Comparison of ENCODE assay signal across 25 cellular contexts in genomic region chr6:132079286-132079685, GRCh38.
"Had no signal": no experiment of that assay in that cellular context is flagged by ENCODE, and none has a peak within 500 bp of the region (broad histone marks: within the 10 kb centered on the region; RNA-seq: fewer than 3 reads in every experiment).

No MANE protein-coding gene starts in this region.

- ATAC-seq: stimulated activated effector memory CD8-positive, alpha-beta T cell treated with anti-CD3 and anti-CD28 coated beads, Interleukin-12 subunit alpha, Interleukin-12 subunit beta, amount 100 ng/mL, for 72 hours; stimulated activated memory B cell treated with anti-CD40 and anti-IgM and Interleukin-4, amounts not matched to agents 10 μg/mL and 1 μg/mL and 100 μg/mL, for 72 hours; stimulated activated naive B cell treated with anti-CD40 and anti-IgM and Interleukin-4, amounts not matched to agents 10 μg/mL and 1 μg/mL and 100 μg/mL, for 72 hours; stimulated activated naive CD8-positive, alpha-beta T cell treated with anti-CD3 and anti-CD28 coated beads, Interleukin-15, amount 100 ng/mL, for 72 hours; stimulated activated naive CD8-positive, alpha-beta T cell treated with anti-CD3 and anti-CD28 coated beads, Interleukin-15, Interleukin-2, amounts not matched to agents 100 U/mL and 50 U/mL, for 24 hours; upper lobe of right lung had no signal

- H3K4me3 ChIP-seq: stomach, suprapubic skin, testis, thoracic aorta, thyroid gland, tibial artery, tibial nerve, transverse colon, upper lobe of left lung, upper lobe of right lung, uterus, vagina had no signal

- H3K27me3 ChIP-seq: stomach, suprapubic skin, testis, thyroid gland, tibial artery, tibial nerve, transverse colon, upper lobe of left lung, upper lobe of right lung, uterus, vagina had no signal

- H3K9me3 ChIP-seq: stomach, suprapubic skin, testis, thoracic aorta, thyroid gland, tibial artery, tibial nerve, transverse colon, upper lobe of left lung, upper lobe of right lung, uterus, vagina had no signal

- DNase-seq: stimulated activated CD4-positive, alpha-beta T cell treated with anti-CD3 and anti-CD28 coated beads, Interleukin-2, amount 100 ng/mL, for 48 hours; stimulated activated CD4-positive, alpha-beta T cell treated with anti-CD3 and anti-CD28 coated beads, Interleukin-4, amount 100 ng/mL, for 1 hour; stimulated activated CD4-positive, alpha-beta T cell treated with anti-CD3 and anti-CD28 coated beads, Interleukin-4, amount 100 ng/mL, for 24 hours; stimulated activated CD4-positive, alpha-beta T cell treated with anti-CD3 and anti-CD28 coated beads, Interleukin-4, amount 100 ng/mL, for 4 hours; stimulated activated CD8-positive, alpha-beta memory T cell treated with anti-CD3 and anti-CD28 coated beads, Interleukin-4, amount 100 ng/mL, for 48 hours; stimulated activated naive B cell treated with anti-CD40 and anti-IgM and Interleukin-4, amounts not matched to agents 10 μg/mL and 1 μg/mL and 100 μg/mL, for 72 hours; stimulated activated naive CD4-positive, alpha-beta T cell; stimulated activated naive CD4-positive, alpha-beta T cell treated with Interleukin-2 at 50 U/mL for 16 hours; stimulated activated naive CD8-positive, alpha-beta T cell treated with anti-CD3 and anti-CD28 coated beads, Interleukin-15, amount 100 ng/mL, for 72 hours; stimulated activated naive CD8-positive, alpha-beta T cell treated with anti-CD3 and anti-CD28 coated beads, Interleukin-15, Interleukin-2, amounts not matched to agents 100 U/mL and 50 U/mL, for 24 hours; stomach; substantia nigra; testis; thyroid gland; tibial artery; transverse colon; upper lobe of right lung; uterus had no signal

- H3K27ac ChIP-seq: stomach, suprapubic skin, testis, thoracic aorta, thyroid gland, tibial artery, tibial nerve, transverse colon, upper lobe of left lung, upper lobe of right lung, uterus, vagina had no signal

- H3K36me3 ChIP-seq: stomach, suprapubic skin, thoracic aorta, thyroid gland, tibial artery, tibial nerve, transverse colon, upper lobe of left lung, upper lobe of right lung, uterus, vagina had no signal

- H3K4me1 ChIP-seq: stomach, suprapubic skin, testis, thyroid gland, tibial nerve, transverse colon, upper lobe of left lung, upper lobe of right lung, uterus, vagina had no signal
